In the genomic region with DNA sequence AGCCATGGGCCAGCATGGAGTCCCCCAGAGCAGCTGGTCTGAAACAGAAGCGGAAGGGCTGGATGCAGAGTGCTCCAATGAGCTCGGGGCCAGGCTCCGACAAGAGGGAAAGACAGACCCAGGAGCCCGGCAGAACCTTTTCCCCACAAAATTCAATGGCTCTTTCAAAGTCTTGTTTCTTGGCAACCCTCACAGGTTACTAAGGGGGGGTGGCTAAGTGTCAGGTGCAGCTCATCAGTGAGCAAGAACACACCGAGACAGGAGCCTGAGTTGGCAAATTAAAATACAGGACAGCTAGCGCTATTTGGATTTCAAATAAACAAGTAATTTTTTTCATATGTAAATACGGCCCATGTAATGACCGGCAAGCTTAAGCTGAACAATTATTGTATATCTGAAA, we compare ENCODE assay signal across 17 cellular contexts. TPM values are rescaled to one million over a fixed set of nuclear protein-coding genes. Genes with fewer than 3 reads are reported as not detected.
DNase-seq lines count a peak whose midpoint lies in the region; ATAC-seq and TF ChIP-seq lines count a peak whose summit lies in the region.
"Had no signal": no experiment of that assay in that cellular context is flagged by ENCODE, and none has a peak within 500 bp of the region (broad histone marks: within the 10 kb centered on the region; RNA-seq: fewer than 3 reads in every experiment).

No MANE protein-coding gene starts in this region.

- H3K79me1 ChIP-seq in neuronal stem cell (ENCODE audit: low read depth, low read length), result peaks cover 2% of the 10 kb centered on the region

- H3K27me3 ChIP-seq in H7 (ENCODE audit: control insufficient read depth, insufficient read depth, low read length) (no peaks in the 10 kb centered on the region), neuronal stem cell (ENCODE audit: control insufficient read depth in 3 of 3, insufficient read depth in 3 of 3, low read depth in 1 of 3, low read length in 3 of 3) (no peaks in the 10 kb centered on the region), left lung (no peaks in the 10 kb centered on the region)
- H3K27me3 ChIP-seq: BLaER1 treated with 17β-estradiol and CSF1 and Interleukin-3, amounts not matched to agents 10 nM and 100 nM had no signal

- H3K4me2 ChIP-seq in neuronal stem cell (ENCODE audit: insufficient read depth, low read length, poor library complexity, severe bottlenecking), result no peak overlapping the region
- H3K4me2 ChIP-seq: BLaER1 treated with 17β-estradiol and CSF1 and Interleukin-3, amounts not matched to agents 10 nM and 100 nM had no signal

- H2BK12ac ChIP-seq in neuronal stem cell (ENCODE audit: low read length), result no peak overlapping the region

- H3K27ac ChIP-seq in neuronal stem cell (replicated peaks; ENCODE audit: low read length), result no peak overlapping the region
- H3K27ac ChIP-seq in left lung, result no peak overlapping the region
- H3K27ac ChIP-seq: BLaER1 treated with 17β-estradiol and CSF1 and Interleukin-3, amounts not matched to agents 10 nM and 100 nM; C4-2B had no signal

- no peak overlapping the region for H3K14ac ChIP-seq in neuronal stem cell (ENCODE audit: low read length)

- no peak for TF ChIP-seq CTCF in left lung (IDR thresholded peaks at IDR 0.05)

- H3K23ac ChIP-seq in neuronal stem cell (ENCODE audit: low read depth, low read length, poor library complexity), result no peak overlapping the region

- no peak overlapping the region for H2BK15ac ChIP-seq in neuronal stem cell (ENCODE audit: low read length)

- peak overlapping the region; percentile 35 for H3K18ac ChIP-seq in neuronal stem cell (ENCODE audit: low read length)

- intact Hi-C loops in left lung (cut with DNase I), result no loop called here

- H3K4ac ChIP-seq in neuronal stem cell (ENCODE audit: low read length), result no peak overlapping the region

- peak overlapping the region; percentile 62 for H2AK5ac ChIP-seq in neuronal stem cell (ENCODE audit: low read depth, low read length)

- H2BK120ac ChIP-seq in neuronal stem cell (ENCODE audit: low read depth, low read length), result no peak overlapping the region

- H3K36me3 ChIP-seq in H7 (replicated peaks; ENCODE audit: control insufficient read depth, insufficient read depth, low read length) (no peaks in the 10 kb centered on the region; the same call in none of the 2 replicates), neuronal stem cell (replicated peaks in 1 of 2; ENCODE audit: control insufficient read depth in 2 of 2, insufficient read depth in 2 of 2, low read length in 2 of 2) (peaks cover 0 to 20% of the 10 kb centered on the region in 2 donors), left lung (no peaks in the 10 kb centered on the region)

- peaks cover 0 to 3% of the 10 kb centered on the region in 2 donors for H3K4me1 ChIP-seq in neuronal stem cell (ENCODE audit: control insufficient read depth in 2 of 2, insufficient read depth in 1 of 2, low read depth in 1 of 2, low read length in 2 of 2)
- no peaks in the 10 kb centered on the region for H3K4me1 ChIP-seq in left lung
- H3K4me1 ChIP-seq: Caco-2 had no signal

- WGBS in neuronal stem cell (ENCODE audit: extremely low coverage in 2 of 2, insufficient read length in 2 of 2, insufficient replicate concordance in 1 of 2), 2 donors, result no CpG with 5 or more reads among the region's 8 CpGs

- H2AFZ ChIP-seq in neuronal stem cell (ENCODE audit: low read length), result no peak overlapping the region

- no peaks in the 10 kb centered on the region for H3K9me3 ChIP-seq in neuronal stem cell (replicated peaks in 1 of 2; ENCODE audit: control insufficient read depth in 2 of 2, insufficient read depth in 1 of 2, low read depth in 1 of 2, low read length in 2 of 2)
- no peaks in the 10 kb centered on the region for H3K9me3 ChIP-seq in left lung
- H3K9me3 ChIP-seq: BLaER1 treated with 17β-estradiol and CSF1 and Interleukin-3, amounts not matched to agents 10 nM and 100 nM; Caco-2 had no signal

- H3K4me3 ChIP-seq in H7 (ENCODE audit: insufficient read depth, low read depth, low read length) (no peak overlapping the region), neuronal stem cell (ENCODE audit: low read length in 2 of 2) (no peak overlapping the region), left lung (no peak overlapping the region)
- H3K4me3 ChIP-seq: BLaER1 treated with 17β-estradiol and CSF1 and Interleukin-3, amounts not matched to agents 10 nM and 100 nM had no signal

- DNase-seq in H7 (peak; percentile 22), neuronal stem cell (ENCODE audit: low spot score) (no peak), left lung (no peak), AG08396 (ENCODE audit: low spot score) (no peak)
- DNase-seq: 8988T; ACHN; AML-193; Caco-2; Calu3; CD4-positive, alpha-beta T cell; CD8-positive, alpha-beta T cell; DMS79 treated with DMSO at 0.1 percent for 48 hours; GF-D8 had no signal

- peak overlapping the region; percentile 58 for H2BK5ac ChIP-seq in neuronal stem cell (ENCODE audit: low read length)

- H4K91ac ChIP-seq in neuronal stem cell (ENCODE audit: low read depth, low read length, poor library complexity), result no peak overlapping the region

- ATAC-seq in HG03196 (IDR thresholded peaks at IDR 0.05; ENCODE audit: unreplicated experiment) (no peak), left lung (no peak)
- ATAC-seq: CD8-positive, alpha-beta T cell had no signal

- H4K8ac ChIP-seq in neuronal stem cell (ENCODE audit: low read depth, low read length), result no peak overlapping the region

- H3K9ac ChIP-seq in neuronal stem cell (ENCODE audit: low read depth, low read length, poor library complexity), result no peak overlapping the region
- H3K9ac ChIP-seq: BLaER1 treated with 17β-estradiol and CSF1 and Interleukin-3, amounts not matched to agents 10 nM and 100 nM had no signal

RNA-seq across cellular contexts. Expression of a gene that starts 27.3 kb away (rescaled TPM):
- 29.8 and 34.7 TPM in 2 replicates for total RNA-seq in H7 (2014; rRNA removed; shearing (Covaris generic))
- polyA plus RNA-seq in neuronal stem cell (2013, experiment 1 of 2), result 3.3 TPM
- 3.0 TPM for polyA plus RNA-seq in neuronal stem cell (2013, experiment 2 of 2)
- total RNA-seq in left lung, result 10 to 100 TPM in 1 of 2 donors, 1 to 10 TPM in 1; 2.3 to 10.1 TPM
- total RNA-seq: B cell; CD4-positive, alpha-beta T cell; CD8-positive, alpha-beta T cell had no signal
